Comparison of ENCODE assay signal across 1 cellular context in the genomic region with DNA sequence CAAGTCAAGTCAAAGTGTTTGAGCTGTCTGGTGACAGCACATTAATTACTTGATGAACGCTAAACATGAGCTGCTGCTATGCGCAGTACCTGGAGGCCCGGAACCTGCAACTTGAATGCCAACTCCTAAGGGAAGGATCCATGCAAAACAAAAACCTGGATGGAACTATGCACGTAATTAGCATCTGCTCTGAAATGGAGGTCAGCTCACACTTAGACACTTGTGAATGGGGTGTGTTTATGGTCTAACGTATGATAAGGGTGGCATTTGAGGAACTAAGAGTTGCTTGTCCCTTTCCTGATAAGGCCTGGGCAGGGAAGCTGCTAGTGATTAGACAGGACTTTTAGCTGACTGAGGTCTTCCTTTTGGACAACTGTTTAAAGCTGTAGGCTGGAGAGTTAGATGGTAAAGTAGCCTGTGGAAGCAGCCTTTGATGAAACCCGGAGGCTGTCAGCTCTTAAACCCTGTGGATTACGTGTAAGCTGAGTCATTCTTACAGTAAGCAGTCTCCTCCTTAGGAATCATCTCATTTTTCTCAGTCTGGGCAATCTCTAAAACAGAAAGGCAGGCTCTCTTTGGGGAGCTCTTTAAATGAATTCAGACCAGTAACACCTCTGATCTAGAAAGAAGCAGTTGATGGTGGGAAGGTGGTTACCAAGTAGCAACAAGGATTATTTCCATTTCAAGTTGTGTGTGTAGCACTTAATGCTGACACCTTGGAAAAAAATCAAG.
TF ChIP-seq lines count a peak whose summit lies in the region.

No MANE protein-coding gene starts in this region.

TF ChIP-seq in K562, 482 proteins besides CTCF, POLR2A, EP300 and RAD21 (continued from another document and continues in another):
- TF ChIP-seq ZNF318 (IDR thresholded peaks at IDR 0.05; ENCODE audit: borderline replicate concordance in 1 of 2, low read depth in 1 of 2) (peak in 1 of 2 experiments; percentile 87; a peak in 2 of 4 replicates), PKNOX1 (IDR thresholded peaks at IDR 0.05) (peak; percentile 72), MCM5 (IDR thresholded peaks at IDR 0.05; ENCODE audit: low read depth) (no peak), HNRNPH1 (optimal IDR thresholded peaks at IDR 0.05; ENCODE audit: low read depth, low read length) (no peak), ZNF668 (CRISPR knock-in tag; IDR thresholded peaks at IDR 0.05) (peak; percentile 11; the same call in 1 of the 2 replicates), ETV5 (CRISPR knock-in tag; IDR thresholded peaks at IDR 0.05; ENCODE audit: low read depth) (peak; percentile 83), CUX1 (CRISPR knock-in tag; IDR thresholded peaks at IDR 0.05) (no peak; the same call in 1 of the 2 replicates), TCF15 (CRISPR knock-in tag; IDR thresholded peaks at IDR 0.05) (no peak), AFF4 (CRISPR knock-in tag; IDR thresholded peaks at IDR 0.05) (no peak), ZNF699 (CRISPR knock-in tag; IDR thresholded peaks at IDR 0.05; ENCODE audit: insufficient replicate concordance) (no peak), SMARCA4 (IDR thresholded peaks at IDR 0.05) (peak; percentile 98), KLF1 (tag; IDR thresholded peaks at IDR 0.05) (no peak), GATAD2B (IDR thresholded peaks at IDR 0.05; ENCODE audit: borderline replicate concordance) (peak; percentile 61; the same call in 1 of the 2 replicates), CEBPG (CRISPR knock-in tag; IDR thresholded peaks at IDR 0.05) (peak; percentile 53; the same call in 1 of the 2 replicates), CEBPG (tag; conservative IDR thresholded peaks at IDR 0.05 in 1 of 2, IDR thresholded peaks at IDR 0.05 in 1 of 2) (no peak), NR2C1 (IDR thresholded peaks at IDR 0.05) (no peak), NR2C1 (tag; IDR thresholded peaks at IDR 0.05) (peak; percentile 73), SMC3 (conservative IDR thresholded peaks at IDR 0.05; ENCODE audit: insufficient read depth, low read depth, low read length) (no peak), ZBED1 (IDR thresholded peaks at IDR 0.05) (peak; percentile 85), SMARCB1 (IDR thresholded peaks at IDR 0.05; ENCODE audit: insufficient read length, low read depth) (peak; percentile 72), ZNF644 (tag; IDR thresholded peaks at IDR 0.05; ENCODE audit: low read depth) (peak; percentile 98), ARNT (IDR thresholded peaks at IDR 0.05) (peak; percentile 89 to 98), RBM25 (IDR thresholded peaks at IDR 0.05; ENCODE audit: low read depth, low read length, severe bottlenecking) (no peak), ZNF77 (CRISPR knock-in tag; IDR thresholded peaks at IDR 0.05) (no peak), ZNF232 (CRISPR knock-in tag; IDR thresholded peaks at IDR 0.05) (no peak), CBFA2T2 (conservative IDR thresholded peaks at IDR 0.05) (peak; percentile 99), NFE2 (IDR thresholded peaks at IDR 0.05; ENCODE audit: low read depth) (peak; percentile 91), HNRNPL (IDR thresholded peaks at IDR 0.05; ENCODE audit: low read depth, low read length) (peak; percentile 63; the same call in 1 of the 2 replicates), FOSL1 (tag; conservative IDR thresholded peaks at IDR 0.05) (peak; percentile 90), SMAD1 (IDR thresholded peaks at IDR 0.05; ENCODE audit: low read depth, low read length, partially characterized antibody) (peak; percentile 73), ZNF24 (IDR thresholded peaks at IDR 0.05) (peak; percentile 82), POLR3G (IDR thresholded peaks at IDR 0.05; ENCODE audit: extremely low read depth, insufficient read length, insufficient replicate concordance) (no peak), HNRNPUL1 (IDR thresholded peaks at IDR 0.05; ENCODE audit: low read length) (no peak), PTBP1 (IDR thresholded peaks at IDR 0.05; ENCODE audit: low read depth, low read length) (no peak), DPF2 (IDR thresholded peaks at IDR 0.05) (peak; percentile 97)
- TF ChIP-seq, protein P1, sequence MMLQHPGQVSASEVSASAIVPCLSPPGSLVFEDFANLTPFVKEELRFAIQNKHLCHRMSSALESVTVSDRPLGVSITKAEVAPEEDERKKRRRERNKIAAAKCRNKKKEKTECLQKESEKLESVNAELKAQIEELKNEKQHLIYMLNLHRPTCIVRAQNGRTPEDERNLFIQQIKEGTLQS (IDR thresholded peaks at IDR 0.05) = peak; percentile 89
- TF ChIP-seq, protein P1 (CRISPR knock-in tag; conservative IDR thresholded peaks at IDR 0.05) = peak; percentile 67
- TF ChIP-seq, protein P2, sequence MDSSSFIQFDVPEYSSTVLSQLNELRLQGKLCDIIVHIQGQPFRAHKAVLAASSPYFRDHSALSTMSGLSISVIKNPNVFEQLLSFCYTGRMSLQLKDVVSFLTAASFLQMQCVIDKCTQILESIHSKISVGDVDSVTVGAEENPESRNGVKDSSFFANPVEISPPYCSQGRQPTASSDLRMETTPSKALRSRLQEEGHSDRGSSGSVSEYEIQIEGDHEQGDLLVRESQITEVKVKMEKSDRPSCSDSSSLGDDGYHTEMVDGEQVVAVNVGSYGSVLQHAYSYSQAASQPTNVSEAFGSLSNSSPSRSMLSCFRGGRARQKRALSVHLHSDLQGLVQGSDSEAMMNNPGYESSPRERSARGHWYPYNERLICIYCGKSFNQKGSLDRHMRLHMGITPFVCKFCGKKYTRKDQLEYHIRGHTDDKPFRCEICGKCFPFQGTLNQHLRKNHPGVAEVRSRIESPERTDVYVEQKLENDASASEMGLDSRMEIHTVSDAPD (CRISPR knock-in tag; IDR thresholded peaks at IDR 0.05) = no peak
